2 cellular contexts compared by ENCODE assay signal in genomic region chr3:24832878-24833277, GRCh38.
A peak's percentile ranks its signal among the peaks of the same experiment; 100 is the strongest.
TF ChIP-seq lines count a peak whose summit lies in the region.

No MANE protein-coding gene starts in this region.

TF ChIP-seq in HEK293, 187 proteins besides CTCF, POLR2A, EP300 and RAD21 (continued from another document and continues in another):
- TF ChIP-seq ZNF544 (tag by site-specific recombination; IDR thresholded peaks at IDR 0.05) (no peak), KLF1 (tag by site-specific recombination; IDR thresholded peaks at IDR 0.05) (no peak), ZNF571 (tag by site-specific recombination; IDR thresholded peaks at IDR 0.05) (no peak), ZNF394 (tag by site-specific recombination; IDR thresholded peaks at IDR 0.05; ENCODE audit: borderline replicate concordance) (peak; percentile 23; the same call in 1 of the 2 replicates), ZNF133 (tag by site-specific recombination; IDR thresholded peaks at IDR 0.05) (no peak), OVOL3 (tag by site-specific recombination; IDR thresholded peaks at IDR 0.05) (no peak), ZBTB48 (tag by site-specific recombination; IDR thresholded peaks at IDR 0.05) (peak; percentile 36; the same call in 1 of the 2 replicates), ZFP69B (tag by site-specific recombination; IDR thresholded peaks at IDR 0.05) (no peak), ZBTB7A (tag by site-specific recombination; IDR thresholded peaks at IDR 0.05; ENCODE audit: low read depth) (no peak), ZNF626 (tag by site-specific recombination; IDR thresholded peaks at IDR 0.05) (no peak), ZNF518A (tag by site-specific recombination; conservative IDR thresholded peaks at IDR 0.05; ENCODE audit: low read depth) (peak; percentile 45; the same call in 1 of the 2 replicates), ATF2 (tag by site-specific recombination; IDR thresholded peaks at IDR 0.05; ENCODE audit: low read depth) (peak; percentile 61; the same call in 1 of the 2 replicates), ZNF341 (tag by site-specific recombination; IDR thresholded peaks at IDR 0.05; ENCODE audit: low read depth) (no peak), ZNF24 (tag by site-specific recombination; IDR thresholded peaks at IDR 0.05) (no peak), GLI4 (tag by site-specific recombination; IDR thresholded peaks at IDR 0.05) (no peak), ZIC2 (tag by site-specific recombination; IDR thresholded peaks at IDR 0.05) (peak; percentile 31), ZNF221 (tag by site-specific recombination; IDR thresholded peaks at IDR 0.05; ENCODE audit: borderline replicate concordance) (no peak), ZNF2 (tag by site-specific recombination; IDR thresholded peaks at IDR 0.05) (no peak), ZNF555 (tag by site-specific recombination; conservative IDR thresholded peaks at IDR 0.05) (no peak), SETDB1 (IDR thresholded peaks at IDR 0.05; ENCODE audit: insufficient read length, low read length) (no peak), ZNF843 (tag by site-specific recombination; IDR thresholded peaks at IDR 0.05) (0 out of 2 replicates have a peak, but pooled peaks have one; percentile 30), SP7 (tag by site-specific recombination; IDR thresholded peaks at IDR 0.05) (peak; percentile 81), ZNF112 (tag by site-specific recombination; IDR thresholded peaks at IDR 0.05) (no peak), ZNF548 (tag by site-specific recombination; IDR thresholded peaks at IDR 0.05) (no peak), ZBTB49 (tag by site-specific recombination; IDR thresholded peaks at IDR 0.05; ENCODE audit: low read depth) (no peak), ZNF473 (tag by site-specific recombination; IDR thresholded peaks at IDR 0.05) (no peak), ZNF530 (tag by site-specific recombination; IDR thresholded peaks at IDR 0.05; ENCODE audit: low read depth) (no peak), ZNF785 (tag by site-specific recombination; IDR thresholded peaks at IDR 0.05) (no peak)

TF ChIP-seq in H1, 55 proteins besides CTCF, POLR2A, EP300 and RAD21:
- TF ChIP-seq ATF3 (IDR thresholded peaks at IDR 0.05; ENCODE audit: insufficient read depth, low read depth, low read length) (no peak), MAFK (IDR thresholded peaks at IDR 0.05; ENCODE audit: low read depth, low read length) (no peak), GABPA (IDR thresholded peaks at IDR 0.05; ENCODE audit: borderline replicate concordance, insufficient read depth, low read length) (no peak), CREB1 (IDR thresholded peaks at IDR 0.05) (no peak), SAP30 (IDR thresholded peaks at IDR 0.05; ENCODE audit: insufficient read depth, insufficient replicate concordance, low read length) (no peak), FOSL1 (IDR thresholded peaks at IDR 0.05; ENCODE audit: insufficient read depth, low read depth, low read length) (no peak), CTBP2 (IDR thresholded peaks at IDR 0.05; ENCODE audit: borderline replicate concordance, insufficient read depth, insufficient read length, low read length) (no peak), GTF2F1 (IDR thresholded peaks at IDR 0.05; ENCODE audit: borderline replicate concordance, low read depth, low read length) (no peak), KDM5A (IDR thresholded peaks at IDR 0.05; ENCODE audit: low read length) (no peak), USF2 (IDR thresholded peaks at IDR 0.05; ENCODE audit: low read length) (no peak), ASH2L (IDR thresholded peaks at IDR 0.05; ENCODE audit: low read length) (no peak), JUN (IDR thresholded peaks at IDR 0.05; ENCODE audit: low read depth, low read length) (no peak), EZH2 (IDR thresholded peaks at IDR 0.05; ENCODE audit: low read depth, low read length, severe bottlenecking) (no peak), SRF (IDR thresholded peaks at IDR 0.05; ENCODE audit: low read depth, low read length) (no peak), SP2 (IDR thresholded peaks at IDR 0.05; ENCODE audit: low read length) (no peak), SIX5 (IDR thresholded peaks at IDR 0.05; ENCODE audit: low read depth, low read length) (no peak)
